Comparison of ENCODE assay signal across 13 cellular contexts in the genomic region with DNA sequence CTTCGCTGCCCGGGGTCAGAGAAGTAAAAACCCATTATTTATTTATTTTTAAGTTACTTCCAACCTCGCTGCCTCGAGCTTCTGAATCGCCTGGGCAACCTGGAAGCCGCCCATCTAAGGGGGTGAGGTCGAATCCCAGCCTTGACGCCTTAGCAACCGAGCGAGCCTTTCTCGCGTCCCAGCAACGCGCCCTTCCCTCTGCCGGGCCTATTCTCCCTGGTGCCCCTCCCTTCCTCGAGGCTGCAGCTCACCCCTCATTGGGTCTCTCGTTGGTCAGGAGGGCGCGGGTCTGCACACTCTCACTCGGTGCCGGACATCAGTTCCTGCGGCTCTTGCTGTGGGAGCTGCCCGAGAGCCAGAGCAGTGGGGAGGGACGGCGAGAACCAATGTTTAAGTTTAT. TPM values are rescaled to one million over a fixed set of nuclear protein-coding genes. Genes with fewer than 3 reads are reported as not detected.
DNase-seq lines count a peak whose midpoint lies in the region; ATAC-seq, FAIRE-seq and TF ChIP-seq lines count a peak whose summit lies in the region.
"Had no signal": no experiment of that assay in that cellular context is flagged by ENCODE, and none has a peak within 500 bp of the region (broad histone marks: within the 10 kb centered on the region; RNA-seq: fewer than 3 reads in every experiment).

A gene (plus strand): TSS at position 302 of the 400 bp plus-strand sequence. CDS start 277 bp downstream, outside the sequence.

- no peak for TF ChIP-seq CTCF in H1 (IDR thresholded peaks at IDR 0.05; ENCODE audit: control extremely low read depth in 1 of 3, insufficient read depth in 1 of 3, low read depth in 1 of 3, low read length in 3 of 3)
- no peak for TF ChIP-seq CTCF in kidney (IDR thresholded peaks at IDR 0.05; ENCODE audit: borderline replicate concordance, extremely low read depth, insufficient read depth)

- no peak for TF ChIP-seq RAD21 in H1 (IDR thresholded peaks at IDR 0.05 in 1 of 2, conservative IDR thresholded peaks at IDR 0.05 in 1 of 2; ENCODE audit: low read depth in 2 of 2, low read length in 2 of 2)

- H3K9ac ChIP-seq in HUES48 (ENCODE audit: low read depth, low read length) (no peak within 1 kb of the TSS), H1 (replicated peaks in 1 of 4; ENCODE audit: extremely low read depth in 1 of 4, low read depth in 3 of 4, low read length in 3 of 4) (no peak within 1 kb of the TSS; a peak in 1 of 7 replicates), kidney (ENCODE audit: low read length in 2 of 2) (no peak within 1 kb of the TSS), skeletal muscle satellite cell (ENCODE audit: low read depth, low read length) (no peak within 1 kb of the TSS)

- H4K5ac ChIP-seq in H1 (ENCODE audit: insufficient read length, low read depth, low read length): no peak within 1 kb of the TSS

- CTCF ChIA-PET in H1 (lab: Charles Lee; ENCODE audit: partially characterized antibody): interaction anchor here (0.8 to 2.9 kb wide), 5 partner anchors 11 to 83 kb away, joined by 3 to 19 read pairs (median 3); no protein-coding TSS in a partner anchor

- no peak within 1 kb of the TSS for H3K14ac ChIP-seq in H1 (ENCODE audit: insufficient read length)

- no peak within 1 kb of the TSS for H3K27ac ChIP-seq in HUES48 (ENCODE audit: low read depth, low read length)
- no peak within 1 kb of the TSS for H3K27ac ChIP-seq in H1 (ENCODE audit: low read depth, low read length)
- no peak within 1 kb of the TSS for H3K27ac ChIP-seq in kidney (ENCODE audit: low read depth in 2 of 2, low read length in 2 of 2)

- H3K18ac ChIP-seq in H1 (ENCODE audit: extremely low read depth, low read length): no peak within 1 kb of the TSS; the same call in 1 of the 2 replicates

- no peaks in the 10 kb centered on the region for H4K20me1 ChIP-seq in H1 (replicated peaks in 1 of 2; ENCODE audit: control insufficient read depth in 1 of 2, insufficient read depth in 2 of 2, low read length in 2 of 2)

- ATAC-seq in GM18505 (IDR thresholded peaks at IDR 0.05; ENCODE audit: unreplicated experiment): no peak
- no peak for ATAC-seq in HG03342 (IDR thresholded peaks at IDR 0.05; ENCODE audit: unreplicated experiment)

- peak within 1 kb of the TSS; percentile 62 to 76 for H3K4me2 ChIP-seq in H1 (ENCODE audit: insufficient read depth in 1 of 2, low read depth in 2 of 2, low read length in 2 of 2)
- peak within 1 kb of the TSS; percentile 51 for H3K4me2 ChIP-seq in skeletal muscle satellite cell (ENCODE audit: low read length)

- DNase-seq in H1 (ENCODE audit: low read depth in 1 of 2, low spot score in 2 of 2) (peak; percentile 49 to 82), kidney (peak; percentile 67), NCI-H446 (lab: John Stamatoyannopoulos, UW) (no peak), NCI-H2171 treated with DMSO at 0.1 percent for 48 hours (lab: John Stamatoyannopoulos, UW) (no peak)
- DNase-seq: activated CD4-positive, alpha-beta T cell treated with anti-CD3 and anti-CD28 coated beads for 1 hour; activated gamma-delta T cell; SIG-M5 had no signal

- H3K23ac ChIP-seq in H1 (ENCODE audit: insufficient read length): no peak within 1 kb of the TSS

- FAIRE-seq in H1 (lab: Jason Lieb, UNC): peak; percentile 83
- FAIRE-seq in kidney (lab: Jason Lieb, UNC): no peak
- FAIRE-seq: D721Med, islet of Langerhans had no signal

- H3K56ac ChIP-seq in H1 (replicated peaks; ENCODE audit: insufficient read length, low read depth, low read length): no peak within 1 kb of the TSS

- no peak for TF ChIP-seq POLR2A in H1 (IDR thresholded peaks at IDR 0.05; ENCODE audit: control extremely low read depth in 1 of 2, low read depth in 2 of 2, low read length in 2 of 2)
- no peak for TF ChIP-seq POLR2A in GM18505 (IDR thresholded peaks at IDR 0.05; ENCODE audit: borderline replicate concordance, extremely low read depth, insufficient read depth, insufficient read length)

- H2BK20ac ChIP-seq in H1 (ENCODE audit: low read length): no peak within 1 kb of the TSS

- no peaks in the 10 kb centered on the region for H3K9me3 ChIP-seq in HUES48 (ENCODE audit: control insufficient read depth, insufficient read depth, low read length)
- 0 out of 4 replicates have a peak, but pooled peaks cover 0 to 3% of the 10 kb centered on the region in 2 experiments for H3K9me3 ChIP-seq in H1 (ENCODE audit: insufficient read depth in 2 of 2, low read depth in 1 of 2, low read length in 1 of 2)
- H3K9me3 ChIP-seq in kidney (ENCODE audit: control insufficient read depth in 1 of 2, low read length in 2 of 2): no peaks in the 10 kb centered on the region
- H3K9me3 ChIP-seq in skeletal muscle satellite cell (replicated peaks; ENCODE audit: low read length): no peaks in the 10 kb centered on the region

- H3K79me2 ChIP-seq in H1 (ENCODE audit: control insufficient read depth in 1 of 2, insufficient read depth in 2 of 2, low read length in 2 of 2): no peaks in the 10 kb centered on the region

- H2BK120ac ChIP-seq in H1 (replicated peaks; ENCODE audit: low read depth, low read length): no peak within 1 kb of the TSS

- 7% methylated on average over 23 of the region's 25 CpGs; no CpG with 5 or more reads in 1 of the 2 experiments for WGBS in H1 (ENCODE audit: extremely low coverage in 1 of 2, insufficient coverage in 1 of 2, insufficient read length in 1 of 2, insufficient replicate concordance in 2 of 2, low coverage in 1 of 2, low lambda C conversion rate in 2 of 2, missing lambda C conversion rate in 1 of 2), 2 experiments

- H4K8ac ChIP-seq in H1 (ENCODE audit: extremely low read depth, insufficient read depth, low read length): no peak within 1 kb of the TSS

- H3K79me1 ChIP-seq in H1 (ENCODE audit: low read depth, low read length): no peaks in the 10 kb centered on the region

- H3K27me3 ChIP-seq in HUES48 (ENCODE audit: control insufficient read depth, insufficient read depth, low read length) (no peaks in the 10 kb centered on the region), H1 (replicated peaks in 1 of 4; ENCODE audit: control insufficient read depth in 3 of 4, extremely low read depth in 1 of 4, insufficient read depth in 3 of 4, low read length in 3 of 4) (peaks cover 0 to 3% (median 0%) of the 10 kb centered on the region in 4 experiments; a peak in 2 of 7 replicates), skeletal muscle satellite cell (ENCODE audit: control insufficient read depth, insufficient read depth, low read length) (no peaks in the 10 kb centered on the region)

- no peak within 1 kb of the TSS for H3K4ac ChIP-seq in H1 (replicated peaks; ENCODE audit: insufficient read length, low read depth, low read length)

- no peak within 1 kb of the TSS for H4K91ac ChIP-seq in H1 (replicated peaks; ENCODE audit: insufficient read length, low read length)

- peak within 1 kb of the TSS; percentile 43; the same call in 1 of the 2 replicates for H2AFZ ChIP-seq in H1 (ENCODE audit: low read length)

- POLR2A ChIA-PET in H1 (lab: Charles Lee; ENCODE audit: partially characterized antibody): interaction anchor here (0.6 kb wide), 1 partner anchor 729 kb away, joined by 3 read pairs; no protein-coding TSS in a partner anchor

- H2AK5ac ChIP-seq in H1 (ENCODE audit: low read depth, low read length): no peak within 1 kb of the TSS

- H3K4me3 ChIP-seq in HUES48 (ENCODE audit: low read depth, low read length): peak within 1 kb of the TSS; percentile 52
- peak within 1 kb of the TSS; percentile 31 to 55 (median 38); a peak in 6 of 8 replicates for H3K4me3 ChIP-seq in H1 (ENCODE audit: extremely low read depth in 1 of 4, insufficient read depth in 2 of 4, low read depth in 3 of 4, low read length in 4 of 4)
- H3K4me3 ChIP-seq in kidney (ENCODE audit: low read length in 2 of 2): peak within 1 kb of the TSS; percentile 5 to 54
- H3K4me3 ChIP-seq in skeletal muscle satellite cell (ENCODE audit: low read length): no peak within 1 kb of the TSS

- H2BK12ac ChIP-seq in H1 (ENCODE audit: low read depth, low read length): no peak within 1 kb of the TSS

- H2BK5ac ChIP-seq in H1 (ENCODE audit: low read depth, low read length): no peak within 1 kb of the TSS

- peaks cover 5% of the 10 kb centered on the region; the same call in 1 of the 2 replicates for H3K4me1 ChIP-seq in HUES48 (ENCODE audit: control insufficient read depth, insufficient read depth, low read length)
- H3K4me1 ChIP-seq in H1 (replicated peaks in 1 of 4; ENCODE audit: control insufficient read depth in 3 of 4, insufficient read depth in 4 of 4, low read length in 3 of 4): peaks cover 0 to 2% (median 0%) of the 10 kb centered on the region in 4 experiments; a peak in 1 of 7 replicates
- no peaks in the 10 kb centered on the region for H3K4me1 ChIP-seq in kidney (ENCODE audit: control insufficient read depth in 1 of 2, insufficient read depth in 1 of 2, low read depth in 1 of 2, low read length in 2 of 2)
- peaks cover 4% of the 10 kb centered on the region for H3K4me1 ChIP-seq in skeletal muscle satellite cell (ENCODE audit: control insufficient read depth, insufficient read depth, low read length)

- H3K23me2 ChIP-seq in H1 (ENCODE audit: low read depth, low read length): peaks cover 5% of the 10 kb centered on the region; the same call in 1 of the 2 replicates

- H3K36me3 ChIP-seq in HUES48 (ENCODE audit: control insufficient read depth, insufficient read depth, low read length): no peaks in the 10 kb centered on the region
- no peaks in the 10 kb centered on the region for H3K36me3 ChIP-seq in H1 (ENCODE audit: control insufficient read depth in 2 of 4, insufficient read depth in 4 of 4, low read length in 3 of 4)
- H3K36me3 ChIP-seq in kidney (ENCODE audit: control insufficient read depth in 1 of 2, insufficient read depth in 2 of 2, low read length in 2 of 2): no peaks in the 10 kb centered on the region
- H3K36me3 ChIP-seq in skeletal muscle satellite cell (ENCODE audit: insufficient read depth, low read length): no peaks in the 10 kb centered on the region

- TF ChIP-seq EP300 in H1 (IDR thresholded peaks at IDR 0.05; ENCODE audit: borderline replicate concordance in 1 of 2, low read depth in 2 of 2, low read length in 2 of 2): no peak

- intact Hi-C loops in kidney (cut with DNase I): no loop called here

- no peak within 1 kb of the TSS for H2BK15ac ChIP-seq in H1 (ENCODE audit: low read length)

TF ChIP-seq in H1, 55 proteins besides CTCF, POLR2A, EP300 and RAD21 (continues in another document):
- TF ChIP-seq CBX5 (IDR thresholded peaks at IDR 0.05; ENCODE audit: low read depth, low read length) (no peak), TAF7 (optimal IDR thresholded peaks at IDR 0.05; ENCODE audit: borderline replicate concordance, low read depth, low read length) (no peak)

RNA-seq across cellular contexts. Expression of the gene that starts here (rescaled TPM):
- total RNA-seq in H1 (2021; fragmentation: NEBNext Ultra II Directional; extraction: Animal tissue kit (Norgen Biotek cat#: 25700)): 0.58 and 1.4 TPM in 2 replicates
- polyA plus RNA-seq in H1 (2011; rRNA removed) (0.20 and 0.30 TPM in 2 replicates), kidney (ENCODE audit: insufficient read depth, low read depth, low replicate concordance) (0.54 TPM)
- 0.25 TPM for polyA plus RNA-seq in H1 (2011; cell fraction: cytosol; rRNA removed)
- polyA plus RNA-seq in H1 (2011; cell fraction: nucleus; rRNA removed): 0.97 TPM
- 0.47 to 1.0 TPM (median 0.64 TPM) in 4 replicates for polyA plus RNA-seq in H1 (2012, experiment 1 of 2)
- polyA plus RNA-seq in H1 (2012, experiment 2 of 2): not detected
- polyA plus RNA-seq in H1 (2013, experiment 1 of 2): 0.41 TPM
- 0.31 TPM for polyA plus RNA-seq in H1 (2013, experiment 2 of 2)
- 0.32 and 0.44 TPM in 2 replicates for polyA minus RNA-seq in H1 (2011; rRNA and poly(A)+ RNA removed)
- not detected for polyA minus RNA-seq in H1 (2011; cell fraction: cytosol; rRNA and poly(A)+ RNA removed)
- polyA minus RNA-seq in H1 (2011; cell fraction: nucleus; rRNA and poly(A)+ RNA removed): 0.70 TPM
- 1.1 TPM for total RNA-seq in kidney
- under 0.01 and 1.5 TPM in 2 replicates for total RNA-seq in skeletal muscle satellite cell (2012; rRNA removed)

Comparison
In these comparisons a context has a peak if more than half of its experiments do, and no peak if none do; other contexts are left out.
1. DNase-seq: peak in H1 (2 of 2) and kidney (single experiment); none in NCI-H446 (0 of 2) and NCI-H2171 treated with DMSO at 0.1 percent for 48 hours (single experiment).